In the genomic region with DNA sequence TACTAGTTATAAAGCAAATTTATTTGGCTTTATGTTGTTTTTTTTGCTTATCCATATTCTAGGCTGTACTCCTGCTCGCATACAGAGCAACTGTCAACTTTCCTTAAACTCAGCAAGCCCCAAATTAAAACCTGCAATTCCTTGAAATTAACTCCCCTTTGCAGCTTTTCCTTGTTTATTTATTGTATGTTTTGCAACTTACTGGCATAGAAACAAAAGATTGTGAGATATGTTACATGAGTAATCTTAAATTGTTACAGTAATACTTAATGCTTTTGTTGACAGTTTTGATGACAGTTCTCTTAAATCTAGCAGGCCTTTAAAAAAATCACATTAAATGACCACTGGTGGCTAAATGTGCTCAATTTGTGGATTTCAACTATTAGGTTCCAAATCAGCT, we compare ENCODE assay signal across 11 cellular contexts. TPM values are rescaled to one million over a fixed set of nuclear protein-coding genes. Genes with fewer than 3 reads are reported as not detected.
DNase-seq lines count a peak whose midpoint lies in the region; ATAC-seq and TF ChIP-seq lines count a peak whose summit lies in the region.
"Had no signal": no experiment of that assay in that cellular context is flagged by ENCODE, and none has a peak within 500 bp of the region (broad histone marks: within the 10 kb centered on the region; RNA-seq: fewer than 3 reads in every experiment).

No MANE protein-coding gene starts in this region.

- no peaks in the 10 kb centered on the region for H3K27me3 Mint-ChIP-seq in activated T-cell treated with anti-CD3 and anti-CD28 coated beads, Interleukin-2, amount 50 U/mL, for 4 hours (ENCODE audit: low read depth)
- H3K27me3 Mint-ChIP-seq in activated T-helper 1 cell treated with anti-CD3 and anti-CD28 coated beads, Interleukin-12 subunit alpha, Interleukin-12 subunit beta, Interleukin-2, Interleukin-4 antibody, amounts not matched to agents 30 ng/mL and 10 ng/mL and 1 ng/mL, durations not matched to agents 14 hours and 24 hours and 36 hours (ENCODE audit: insufficient read depth): peaks cover 5% of the 10 kb centered on the region
- no peaks in the 10 kb centered on the region for H3K27me3 Mint-ChIP-seq in stimulated activated naive CD8-positive, alpha-beta T cell treated with anti-CD3 and anti-CD28 coated beads, Interleukin-15, amount 100 ng/mL, for 72 hours

- peaks cover 31% of the 10 kb centered on the region for H3K4me1 Mint-ChIP-seq in activated T-cell treated with anti-CD3 and anti-CD28 coated beads, Interleukin-2, amount 50 U/mL, for 4 hours (ENCODE audit: low read depth)
- peaks cover 40% of the 10 kb centered on the region for H3K4me1 Mint-ChIP-seq in activated T-helper 1 cell treated with anti-CD3 and anti-CD28 coated beads, Interleukin-12 subunit alpha, Interleukin-12 subunit beta, Interleukin-2, Interleukin-4 antibody, amounts not matched to agents 30 ng/mL and 10 ng/mL and 1 ng/mL, durations not matched to agents 14 hours and 24 hours and 36 hours (ENCODE audit: low read depth)
- peaks cover 38% of the 10 kb centered on the region for H3K4me1 Mint-ChIP-seq in stimulated activated naive CD8-positive, alpha-beta T cell treated with anti-CD3 and anti-CD28 coated beads, Interleukin-15, amount 100 ng/mL, for 72 hours

- TF ChIP-seq CTCF in foreskin fibroblast (IDR thresholded peaks at IDR 0.05; ENCODE audit: low read depth, low read length): no peak

- H3K9me3 Mint-ChIP-seq in activated T-cell treated with anti-CD3 and anti-CD28 coated beads, Interleukin-2, amount 50 U/mL, for 4 hours: no peaks in the 10 kb centered on the region
- H3K9me3 Mint-ChIP-seq in activated T-helper 1 cell treated with anti-CD3 and anti-CD28 coated beads, Interleukin-12 subunit alpha, Interleukin-12 subunit beta, Interleukin-2, Interleukin-4 antibody, amounts not matched to agents 30 ng/mL and 10 ng/mL and 1 ng/mL, durations not matched to agents 14 hours and 24 hours and 36 hours: no peaks in the 10 kb centered on the region
- no peaks in the 10 kb centered on the region for H3K9me3 Mint-ChIP-seq in stimulated activated naive CD8-positive, alpha-beta T cell treated with anti-CD3 and anti-CD28 coated beads, Interleukin-15, amount 100 ng/mL, for 72 hours

- H3K4me3 ChIP-seq in foreskin fibroblast (ENCODE audit: low read depth in 1 of 2, low read length in 2 of 2): peak overlapping the region; percentile 91 to 93

- peak overlapping the region; percentile 40 for H3K27ac Mint-ChIP-seq in activated T-helper 1 cell treated with anti-CD3 and anti-CD28 coated beads, Interleukin-12 subunit alpha, Interleukin-12 subunit beta, Interleukin-2, Interleukin-4 antibody, amounts not matched to agents 30 ng/mL and 10 ng/mL and 1 ng/mL, durations not matched to agents 14 hours and 24 hours and 36 hours
- H3K27ac Mint-ChIP-seq in stimulated activated naive CD8-positive, alpha-beta T cell treated with anti-CD3 and anti-CD28 coated beads, Interleukin-15, amount 100 ng/mL, for 72 hours: peak overlapping the region; percentile 48 to 82

- peaks cover 41% of the 10 kb centered on the region for H3K36me3 Mint-ChIP-seq in activated T-cell treated with anti-CD3 and anti-CD28 coated beads, Interleukin-2, amount 50 U/mL, for 4 hours (ENCODE audit: insufficient read depth)
- H3K36me3 Mint-ChIP-seq in activated T-helper 1 cell treated with anti-CD3 and anti-CD28 coated beads, Interleukin-12 subunit alpha, Interleukin-12 subunit beta, Interleukin-2, Interleukin-4 antibody, amounts not matched to agents 30 ng/mL and 10 ng/mL and 1 ng/mL, durations not matched to agents 14 hours and 24 hours and 36 hours (ENCODE audit: low read depth): peaks cover 50% of the 10 kb centered on the region

- H3K4me3 Mint-ChIP-seq in activated T-cell treated with anti-CD3 and anti-CD28 coated beads, Interleukin-2, amount 50 U/mL, for 4 hours: peak overlapping the region; percentile 94
- H3K4me3 Mint-ChIP-seq in activated T-helper 1 cell treated with anti-CD3 and anti-CD28 coated beads, Interleukin-12 subunit alpha, Interleukin-12 subunit beta, Interleukin-2, Interleukin-4 antibody, amounts not matched to agents 30 ng/mL and 10 ng/mL and 1 ng/mL, durations not matched to agents 14 hours and 24 hours and 36 hours: peak overlapping the region; percentile 91
- H3K4me3 Mint-ChIP-seq in stimulated activated naive CD8-positive, alpha-beta T cell treated with anti-CD3 and anti-CD28 coated beads, Interleukin-15, amount 100 ng/mL, for 72 hours: peak overlapping the region; percentile 86 to 87

- DNase-seq in activated T-cell treated with anti-CD3 and anti-CD28 coated beads, Interleukin-2, amount 50 U/mL, for 4 hours: no peak
- no peak for DNase-seq in activated T-cell treated with anti-CD3 and anti-CD28 coated beads, Interleukin-2, amount 50 U/mL, for 1 hour
- DNase-seq in activated T-helper 1 cell treated with anti-CD3 and anti-CD28 coated beads, Interleukin-12 subunit alpha, Interleukin-12 subunit beta, Interleukin-2, Interleukin-4 antibody, amounts not matched to agents 30 ng/mL and 10 ng/mL and 1 ng/mL, durations not matched to agents 14 hours and 24 hours and 36 hours (ENCODE audit: low spot score): no peak
- no peak for DNase-seq in foreskin fibroblast
- DNase-seq in stimulated activated naive CD8-positive, alpha-beta T cell treated with anti-CD3 and anti-CD28 coated beads, Interleukin-15, amount 100 ng/mL, for 72 hours: no peak
- DNase-seq in C1 segment of cervical spinal cord (lab: John Stamatoyannopoulos, UW): no peak
- DNase-seq in ACHN: no peak
- DNase-seq: heart left ventricle; NCI-H1694 treated with DMSO at 0.1 percent for 48 hours; stimulated activated CD4-positive, alpha-beta T cell treated with anti-CD3 and anti-CD28 coated beads, Interleukin-2, amount 100 ng/mL, for 48 hours had no signal

- in situ Hi-C loops in ACHN (cut with HindIII; ENCODE audit: low pct_ligation_motif_present, low pct_unique_long_range_greater_than_20kb, low sequenced_read_pairs): no loop called here

- no peak for ATAC-seq in activated T-cell treated with anti-CD3 and anti-CD28 coated beads, Interleukin-2, amount 50 U/mL, for 4 hours
- no peak for ATAC-seq in stimulated activated naive CD8-positive, alpha-beta T cell treated with anti-CD3 and anti-CD28 coated beads, Interleukin-15, amount 100 ng/mL, for 72 hours
- no peak for ATAC-seq in GM18498 (IDR thresholded peaks at IDR 0.05; ENCODE audit: unreplicated experiment)
- ATAC-seq: heart left ventricle had no signal

- intact Hi-C loops in activated T-helper 1 cell treated with anti-CD3 and anti-CD28 coated beads, Interleukin-12 subunit alpha, Interleukin-12 subunit beta, Interleukin-2, Interleukin-4 antibody, amounts not matched to agents 30 ng/mL and 10 ng/mL and 1 ng/mL, durations not matched to agents 14 hours and 24 hours and 36 hours (cut with micrococcal nuclease): loop anchor here (5.0 to 10.0 kb wide), 3 partner anchors 326 to 691 kb away; a partner anchor contains a TSS

RNA-seq across cellular contexts. Expression of a gene that starts 4.5 kb away (rescaled TPM):
- total RNA-seq in activated T-cell treated with anti-CD3 and anti-CD28 coated beads, Interleukin-2, amount 50 U/mL, for 4 hours: 100 to 1,000 TPM; 460 to 635 (median 497) TPM
- 312 and 337 TPM in 2 replicates for total RNA-seq in activated T-helper 1 cell treated with anti-CD3 and anti-CD28 coated beads, Interleukin-12 subunit alpha, Interleukin-12 subunit beta, Interleukin-2, Interleukin-4 antibody, amounts not matched to agents 30 ng/mL and 10 ng/mL and 1 ng/mL, durations not matched to agents 14 hours and 24 hours and 36 hours
